In the genomic region with DNA sequence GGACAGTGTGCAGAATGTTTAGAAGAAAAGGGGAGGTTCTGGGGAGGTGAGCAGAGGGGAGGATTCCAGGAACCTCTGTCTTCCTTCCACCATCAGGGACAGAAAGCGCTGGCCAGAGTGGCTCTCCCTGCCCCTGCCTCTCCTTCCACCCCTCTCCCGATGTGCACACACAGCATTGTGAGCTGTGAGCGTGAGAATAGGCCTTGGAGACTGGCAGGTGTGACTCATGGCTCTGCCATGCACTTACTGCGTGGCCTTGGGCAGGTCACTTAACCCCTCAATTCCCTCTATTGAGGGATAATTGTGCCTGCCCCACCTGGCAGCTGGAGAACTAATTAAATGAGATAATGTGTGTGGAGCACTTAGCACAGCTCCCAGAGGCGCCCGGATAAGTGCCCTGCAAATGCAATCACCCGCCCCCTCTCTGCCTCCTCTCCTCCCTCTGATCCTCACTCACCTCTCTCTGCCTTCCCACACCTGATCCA, we compare ENCODE assay signal across 1 cellular context.
TF ChIP-seq lines count a peak whose summit lies in the region.

No MANE protein-coding gene starts in this region.

TF ChIP-seq in HepG2, 621 proteins besides CTCF, POLR2A, EP300 and RAD21 (continued from another document and continues in another):
- TF ChIP-seq ATRX (CRISPR knock-in tag; IDR thresholded peaks at IDR 0.05; ENCODE audit: borderline replicate concordance) (no peak), EEA1 (CRISPR knock-in tag; IDR thresholded peaks at IDR 0.05; ENCODE audit: borderline replicate concordance) (no peak), PAX8 (CRISPR knock-in tag; IDR thresholded peaks at IDR 0.05; ENCODE audit: borderline replicate concordance) (no peak), MYPOP (CRISPR knock-in tag; IDR thresholded peaks at IDR 0.05) (no peak), ZBTB38 (CRISPR knock-in tag; IDR thresholded peaks at IDR 0.05) (peak; percentile 64), ZNF782 (CRISPR knock-in tag; IDR thresholded peaks at IDR 0.05; ENCODE audit: borderline replicate concordance) (no peak), FOXP1 (IDR thresholded peaks at IDR 0.05) (no peak), FOXP1 (CRISPR knock-in tag; IDR thresholded peaks at IDR 0.05) (no peak), ZSCAN20 (CRISPR knock-in tag; IDR thresholded peaks at IDR 0.05; ENCODE audit: borderline replicate concordance) (no peak), RBFOX2 (IDR thresholded peaks at IDR 0.05; ENCODE audit: low read depth, low read length) (no peak), PRDM10 (CRISPR knock-in tag; IDR thresholded peaks at IDR 0.05; ENCODE audit: low read depth) (0 out of 2 replicates have a peak, but pooled peaks have one; percentile 53), SOX13 (IDR thresholded peaks at IDR 0.05) (no peak), SOX13 (CRISPR knock-in tag; conservative IDR thresholded peaks at IDR 0.05 in 1 of 2, IDR thresholded peaks at IDR 0.05 in 1 of 2) (peak in 1 of 2 experiments; percentile 80; a peak in 2 of 4 replicates), GPN1 (CRISPR knock-in tag; IDR thresholded peaks at IDR 0.05; ENCODE audit: borderline replicate concordance) (no peak), CBX5 (CRISPR knock-in tag; IDR thresholded peaks at IDR 0.05; ENCODE audit: borderline replicate concordance) (peak; percentile 24; the same call in 1 of the 2 replicates), ATF3 (CRISPR knock-in tag; IDR thresholded peaks at IDR 0.05) (peak; percentile 94), KAT8 (CRISPR knock-in tag; IDR thresholded peaks at IDR 0.05) (peak; percentile 45; the same call in 1 of the 2 replicates), XRCC5 (optimal IDR thresholded peaks at IDR 0.05; ENCODE audit: low read length) (peak; percentile 20), MTA3 (CRISPR knock-in tag; IDR thresholded peaks at IDR 0.05) (no peak), ZNF280B (CRISPR knock-in tag; IDR thresholded peaks at IDR 0.05; ENCODE audit: borderline replicate concordance) (no peak), DR1 (CRISPR knock-in tag; IDR thresholded peaks at IDR 0.05) (no peak), LCORL (IDR thresholded peaks at IDR 0.05) (no peak), LCORL (CRISPR knock-in tag; IDR thresholded peaks at IDR 0.05) (no peak), ELF4 (CRISPR knock-in tag; IDR thresholded peaks at IDR 0.05; ENCODE audit: borderline replicate concordance) (no peak), PAF1 (CRISPR knock-in tag; IDR thresholded peaks at IDR 0.05) (no peak), ZNF768 (CRISPR knock-in tag; IDR thresholded peaks at IDR 0.05) (peak; percentile 63), FOXK1 (CRISPR knock-in tag; IDR thresholded peaks at IDR 0.05; ENCODE audit: borderline replicate concordance, low read depth) (peak; percentile 62; the same call in 1 of the 2 replicates), ZNF263 (CRISPR knock-in tag; IDR thresholded peaks at IDR 0.05) (no peak), MTF2 (CRISPR knock-in tag; IDR thresholded peaks at IDR 0.05; ENCODE audit: borderline replicate concordance) (no peak), MXD1 (CRISPR knock-in tag; IDR thresholded peaks at IDR 0.05) (no peak), SAP130 (CRISPR knock-in tag; IDR thresholded peaks at IDR 0.05; ENCODE audit: low read depth) (peak; percentile 84), MIXL1 (CRISPR knock-in tag; IDR thresholded peaks at IDR 0.05) (peak; percentile 78; the same call in 1 of the 2 replicates)
- TF ChIP-seq, protein P1, sequence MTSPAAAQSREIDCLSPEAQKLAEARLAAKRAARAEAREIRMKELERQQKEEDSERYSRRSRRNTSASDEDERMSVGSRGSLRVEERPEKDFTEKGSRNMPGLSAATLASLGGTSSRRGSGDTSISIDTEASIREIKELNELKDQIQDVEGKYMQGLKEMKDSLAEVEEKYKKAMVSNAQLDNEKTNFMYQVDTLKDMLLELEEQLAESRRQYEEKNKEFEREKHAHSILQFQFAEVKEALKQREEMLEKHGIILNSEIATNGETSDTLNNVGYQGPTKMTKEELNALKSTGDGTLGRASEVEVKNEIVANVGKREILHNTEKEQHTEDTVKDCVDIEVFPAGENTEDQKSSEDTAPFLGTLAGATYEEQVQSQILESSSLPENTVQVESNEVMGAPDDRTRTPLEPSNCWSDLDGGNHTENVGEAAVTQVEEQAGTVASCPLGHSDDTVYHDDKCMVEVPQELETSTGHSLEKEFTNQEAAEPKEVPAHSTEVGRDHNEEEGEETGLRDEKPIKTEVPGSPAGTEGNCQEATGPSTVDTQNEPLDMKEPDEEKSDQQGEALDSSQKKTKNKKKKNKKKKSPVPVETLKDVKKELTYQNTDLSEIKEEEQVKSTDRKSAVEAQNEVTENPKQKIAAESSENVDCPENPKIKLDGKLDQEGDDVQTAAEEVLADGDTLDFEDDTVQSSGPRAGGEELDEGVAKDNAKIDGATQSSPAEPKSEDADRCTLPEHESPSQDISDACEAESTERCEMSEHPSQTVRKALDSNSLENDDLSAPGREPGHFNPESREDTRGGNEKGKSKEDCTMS (CRISPR knock-in tag; conservative IDR thresholded peaks at IDR 0.05) = no peak
- TF ChIP-seq, protein P2, sequence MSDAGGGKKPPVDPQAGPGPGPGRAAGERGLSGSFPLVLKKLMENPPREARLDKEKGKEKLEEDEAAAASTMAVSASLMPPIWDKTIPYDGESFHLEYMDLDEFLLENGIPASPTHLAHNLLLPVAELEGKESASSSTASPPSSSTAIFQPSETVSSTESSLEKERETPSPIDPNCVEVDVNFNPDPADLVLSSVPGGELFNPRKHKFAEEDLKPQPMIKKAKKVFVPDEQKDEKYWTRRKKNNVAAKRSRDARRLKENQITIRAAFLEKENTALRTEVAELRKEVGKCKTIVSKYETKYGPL (CRISPR knock-in tag; IDR thresholded peaks at IDR 0.05) = no peak
- TF ChIP-seq, protein P3, sequence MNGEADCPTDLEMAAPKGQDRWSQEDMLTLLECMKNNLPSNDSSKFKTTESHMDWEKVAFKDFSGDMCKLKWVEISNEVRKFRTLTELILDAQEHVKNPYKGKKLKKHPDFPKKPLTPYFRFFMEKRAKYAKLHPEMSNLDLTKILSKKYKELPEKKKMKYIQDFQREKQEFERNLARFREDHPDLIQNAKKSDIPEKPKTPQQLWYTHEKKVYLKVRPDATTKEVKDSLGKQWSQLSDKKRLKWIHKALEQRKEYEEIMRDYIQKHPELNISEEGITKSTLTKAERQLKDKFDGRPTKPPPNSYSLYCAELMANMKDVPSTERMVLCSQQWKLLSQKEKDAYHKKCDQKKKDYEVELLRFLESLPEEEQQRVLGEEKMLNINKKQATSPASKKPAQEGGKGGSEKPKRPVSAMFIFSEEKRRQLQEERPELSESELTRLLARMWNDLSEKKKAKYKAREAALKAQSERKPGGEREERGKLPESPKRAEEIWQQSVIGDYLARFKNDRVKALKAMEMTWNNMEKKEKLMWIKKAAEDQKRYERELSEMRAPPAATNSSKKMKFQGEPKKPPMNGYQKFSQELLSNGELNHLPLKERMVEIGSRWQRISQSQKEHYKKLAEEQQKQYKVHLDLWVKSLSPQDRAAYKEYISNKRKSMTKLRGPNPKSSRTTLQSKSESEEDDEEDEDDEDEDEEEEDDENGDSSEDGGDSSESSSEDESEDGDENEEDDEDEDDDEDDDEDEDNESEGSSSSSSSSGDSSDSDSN (CRISPR knock-in tag; IDR thresholded peaks at IDR 0.05) = peak; percentile 40; the same call in 1 of the 2 replicates
- TF ChIP-seq, protein P4, sequence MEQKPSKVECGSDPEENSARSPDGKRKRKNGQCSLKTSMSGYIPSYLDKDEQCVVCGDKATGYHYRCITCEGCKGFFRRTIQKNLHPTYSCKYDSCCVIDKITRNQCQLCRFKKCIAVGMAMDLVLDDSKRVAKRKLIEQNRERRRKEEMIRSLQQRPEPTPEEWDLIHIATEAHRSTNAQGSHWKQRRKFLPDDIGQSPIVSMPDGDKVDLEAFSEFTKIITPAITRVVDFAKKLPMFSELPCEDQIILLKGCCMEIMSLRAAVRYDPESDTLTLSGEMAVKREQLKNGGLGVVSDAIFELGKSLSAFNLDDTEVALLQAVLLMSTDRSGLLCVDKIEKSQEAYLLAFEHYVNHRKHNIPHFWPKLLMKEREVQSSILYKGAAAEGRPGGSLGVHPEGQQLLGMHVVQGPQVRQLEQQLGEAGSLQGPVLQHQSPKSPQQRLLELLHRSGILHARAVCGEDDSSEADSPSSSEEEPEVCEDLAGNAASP (CRISPR knock-in tag; IDR thresholded peaks at IDR 0.05; ENCODE audit: borderline replicate concordance) = peak; percentile 85
- TF ChIP-seq, protein P5, sequence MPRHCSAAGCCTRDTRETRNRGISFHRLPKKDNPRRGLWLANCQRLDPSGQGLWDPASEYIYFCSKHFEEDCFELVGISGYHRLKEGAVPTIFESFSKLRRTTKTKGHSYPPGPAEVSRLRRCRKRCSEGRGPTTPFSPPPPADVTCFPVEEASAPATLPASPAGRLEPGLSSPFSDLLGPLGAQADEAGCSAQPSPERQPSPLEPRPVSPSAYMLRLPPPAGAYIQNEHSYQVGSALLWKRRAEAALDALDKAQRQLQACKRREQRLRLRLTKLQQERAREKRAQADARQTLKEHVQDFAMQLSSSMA (CRISPR knock-in tag; IDR thresholded peaks at IDR 0.05) = no peak
- TF ChIP-seq, protein P6, sequence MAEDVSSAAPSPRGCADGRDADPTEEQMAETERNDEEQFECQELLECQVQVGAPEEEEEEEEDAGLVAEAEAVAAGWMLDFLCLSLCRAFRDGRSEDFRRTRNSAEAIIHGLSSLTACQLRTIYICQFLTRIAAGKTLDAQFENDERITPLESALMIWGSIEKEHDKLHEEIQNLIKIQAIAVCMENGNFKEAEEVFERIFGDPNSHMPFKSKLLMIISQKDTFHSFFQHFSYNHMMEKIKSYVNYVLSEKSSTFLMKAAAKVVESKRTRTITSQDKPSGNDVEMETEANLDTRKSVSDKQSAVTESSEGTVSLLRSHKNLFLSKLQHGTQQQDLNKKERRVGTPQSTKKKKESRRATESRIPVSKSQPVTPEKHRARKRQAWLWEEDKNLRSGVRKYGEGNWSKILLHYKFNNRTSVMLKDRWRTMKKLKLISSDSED (CRISPR knock-in tag; IDR thresholded peaks at IDR 0.05) = no peak
